In the genomic region with DNA sequence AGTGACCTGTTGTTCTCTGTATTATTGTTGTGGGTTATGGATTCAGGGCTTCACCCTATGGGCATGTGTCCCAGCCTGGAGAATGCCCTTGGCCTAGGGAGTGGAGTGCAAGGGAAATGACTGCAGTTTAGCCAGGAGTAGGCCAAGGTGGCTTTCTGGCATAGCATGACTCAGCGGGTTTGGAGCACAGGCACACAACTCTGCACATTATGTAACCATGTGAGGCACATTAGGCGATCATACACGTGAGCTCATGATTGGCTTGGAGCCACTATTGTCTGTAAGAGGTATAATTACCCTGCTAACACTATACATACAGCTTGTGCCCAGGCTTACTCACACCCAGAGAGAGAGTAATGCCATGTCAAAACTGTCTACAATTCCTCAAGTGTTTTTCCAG, we compare ENCODE assay signal across 1 cellular context.
TF ChIP-seq lines count a peak whose summit lies in the region.

No MANE protein-coding gene starts in this region.

TF ChIP-seq in H1, 55 proteins besides CTCF, POLR2A, EP300 and RAD21 (continued from another document):
- TF ChIP-seq, protein P1, sequence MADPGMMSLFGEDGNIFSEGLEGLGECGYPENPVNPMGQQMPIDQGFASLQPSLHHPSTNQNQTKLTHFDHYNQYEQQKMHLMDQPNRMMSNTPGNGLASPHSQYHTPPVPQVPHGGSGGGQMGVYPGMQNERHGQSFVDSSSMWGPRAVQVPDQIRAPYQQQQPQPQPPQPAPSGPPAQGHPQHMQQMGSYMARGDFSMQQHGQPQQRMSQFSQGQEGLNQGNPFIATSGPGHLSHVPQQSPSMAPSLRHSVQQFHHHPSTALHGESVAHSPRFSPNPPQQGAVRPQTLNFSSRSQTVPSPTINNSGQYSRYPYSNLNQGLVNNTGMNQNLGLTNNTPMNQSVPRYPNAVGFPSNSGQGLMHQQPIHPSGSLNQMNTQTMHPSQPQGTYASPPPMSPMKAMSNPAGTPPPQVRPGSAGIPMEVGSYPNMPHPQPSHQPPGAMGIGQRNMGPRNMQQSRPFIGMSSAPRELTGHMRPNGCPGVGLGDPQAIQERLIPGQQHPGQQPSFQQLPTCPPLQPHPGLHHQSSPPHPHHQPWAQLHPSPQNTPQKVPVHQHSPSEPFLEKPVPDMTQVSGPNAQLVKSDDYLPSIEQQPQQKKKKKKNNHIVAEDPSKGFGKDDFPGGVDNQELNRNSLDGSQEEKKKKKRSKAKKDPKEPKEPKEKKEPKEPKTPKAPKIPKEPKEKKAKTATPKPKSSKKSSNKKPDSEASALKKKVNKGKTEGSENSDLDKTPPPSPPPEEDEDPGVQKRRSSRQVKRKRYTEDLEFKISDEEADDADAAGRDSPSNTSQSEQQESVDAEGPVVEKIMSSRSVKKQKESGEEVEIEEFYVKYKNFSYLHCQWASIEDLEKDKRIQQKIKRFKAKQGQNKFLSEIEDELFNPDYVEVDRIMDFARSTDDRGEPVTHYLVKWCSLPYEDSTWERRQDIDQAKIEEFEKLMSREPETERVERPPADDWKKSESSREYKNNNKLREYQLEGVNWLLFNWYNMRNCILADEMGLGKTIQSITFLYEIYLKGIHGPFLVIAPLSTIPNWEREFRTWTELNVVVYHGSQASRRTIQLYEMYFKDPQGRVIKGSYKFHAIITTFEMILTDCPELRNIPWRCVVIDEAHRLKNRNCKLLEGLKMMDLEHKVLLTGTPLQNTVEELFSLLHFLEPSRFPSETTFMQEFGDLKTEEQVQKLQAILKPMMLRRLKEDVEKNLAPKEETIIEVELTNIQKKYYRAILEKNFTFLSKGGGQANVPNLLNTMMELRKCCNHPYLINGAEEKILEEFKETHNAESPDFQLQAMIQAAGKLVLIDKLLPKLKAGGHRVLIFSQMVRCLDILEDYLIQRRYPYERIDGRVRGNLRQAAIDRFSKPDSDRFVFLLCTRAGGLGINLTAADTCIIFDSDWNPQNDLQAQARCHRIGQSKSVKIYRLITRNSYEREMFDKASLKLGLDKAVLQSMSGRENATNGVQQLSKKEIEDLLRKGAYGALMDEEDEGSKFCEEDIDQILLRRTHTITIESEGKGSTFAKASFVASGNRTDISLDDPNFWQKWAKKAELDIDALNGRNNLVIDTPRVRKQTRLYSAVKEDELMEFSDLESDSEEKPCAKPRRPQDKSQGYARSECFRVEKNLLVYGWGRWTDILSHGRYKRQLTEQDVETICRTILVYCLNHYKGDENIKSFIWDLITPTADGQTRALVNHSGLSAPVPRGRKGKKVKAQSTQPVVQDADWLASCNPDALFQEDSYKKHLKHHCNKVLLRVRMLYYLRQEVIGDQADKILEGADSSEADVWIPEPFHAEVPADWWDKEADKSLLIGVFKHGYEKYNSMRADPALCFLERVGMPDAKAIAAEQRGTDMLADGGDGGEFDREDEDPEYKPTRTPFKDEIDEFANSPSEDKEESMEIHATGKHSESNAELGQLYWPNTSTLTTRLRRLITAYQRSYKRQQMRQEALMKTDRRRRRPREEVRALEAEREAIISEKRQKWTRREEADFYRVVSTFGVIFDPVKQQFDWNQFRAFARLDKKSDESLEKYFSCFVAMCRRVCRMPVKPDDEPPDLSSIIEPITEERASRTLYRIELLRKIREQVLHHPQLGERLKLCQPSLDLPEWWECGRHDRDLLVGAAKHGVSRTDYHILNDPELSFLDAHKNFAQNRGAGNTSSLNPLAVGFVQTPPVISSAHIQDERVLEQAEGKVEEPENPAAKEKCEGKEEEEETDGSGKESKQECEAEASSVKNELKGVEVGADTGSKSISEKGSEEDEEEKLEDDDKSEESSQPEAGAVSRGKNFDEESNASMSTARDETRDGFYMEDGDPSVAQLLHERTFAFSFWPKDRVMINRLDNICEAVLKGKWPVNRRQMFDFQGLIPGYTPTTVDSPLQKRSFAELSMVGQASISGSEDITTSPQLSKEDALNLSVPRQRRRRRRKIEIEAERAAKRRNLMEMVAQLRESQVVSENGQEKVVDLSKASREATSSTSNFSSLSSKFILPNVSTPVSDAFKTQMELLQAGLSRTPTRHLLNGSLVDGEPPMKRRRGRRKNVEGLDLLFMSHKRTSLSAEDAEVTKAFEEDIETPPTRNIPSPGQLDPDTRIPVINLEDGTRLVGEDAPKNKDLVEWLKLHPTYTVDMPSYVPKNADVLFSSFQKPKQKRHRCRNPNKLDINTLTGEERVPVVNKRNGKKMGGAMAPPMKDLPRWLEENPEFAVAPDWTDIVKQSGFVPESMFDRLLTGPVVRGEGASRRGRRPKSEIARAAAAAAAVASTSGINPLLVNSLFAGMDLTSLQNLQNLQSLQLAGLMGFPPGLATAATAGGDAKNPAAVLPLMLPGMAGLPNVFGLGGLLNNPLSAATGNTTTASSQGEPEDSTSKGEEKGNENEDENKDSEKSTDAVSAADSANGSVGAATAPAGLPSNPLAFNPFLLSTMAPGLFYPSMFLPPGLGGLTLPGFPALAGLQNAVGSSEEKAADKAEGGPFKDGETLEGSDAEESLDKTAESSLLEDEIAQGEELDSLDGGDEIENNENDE (IDR thresholded peaks at IDR 0.05; ENCODE audit: insufficient replicate concordance, low read length) = no peak
- TF ChIP-seq CBX5 (IDR thresholded peaks at IDR 0.05; ENCODE audit: low read depth, low read length) (no peak), EGR1 (IDR thresholded peaks at IDR 0.05; ENCODE audit: borderline replicate concordance, low read depth, low read length) (no peak), SIX5 (IDR thresholded peaks at IDR 0.05; ENCODE audit: low read depth, low read length) (no peak), NRF1 (IDR thresholded peaks at IDR 0.05; ENCODE audit: low read depth, low read length) (no peak)
- TF ChIP-seq, protein P2, sequence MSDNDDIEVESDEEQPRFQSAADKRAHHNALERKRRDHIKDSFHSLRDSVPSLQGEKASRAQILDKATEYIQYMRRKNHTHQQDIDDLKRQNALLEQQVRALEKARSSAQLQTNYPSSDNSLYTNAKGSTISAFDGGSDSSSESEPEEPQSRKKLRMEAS (IDR thresholded peaks at IDR 0.05) = no peak
TF ChIP-seq in H1: peak in this region for 0.
